Comparison of ENCODE assay signal across 2 cellular contexts in the genomic region with DNA sequence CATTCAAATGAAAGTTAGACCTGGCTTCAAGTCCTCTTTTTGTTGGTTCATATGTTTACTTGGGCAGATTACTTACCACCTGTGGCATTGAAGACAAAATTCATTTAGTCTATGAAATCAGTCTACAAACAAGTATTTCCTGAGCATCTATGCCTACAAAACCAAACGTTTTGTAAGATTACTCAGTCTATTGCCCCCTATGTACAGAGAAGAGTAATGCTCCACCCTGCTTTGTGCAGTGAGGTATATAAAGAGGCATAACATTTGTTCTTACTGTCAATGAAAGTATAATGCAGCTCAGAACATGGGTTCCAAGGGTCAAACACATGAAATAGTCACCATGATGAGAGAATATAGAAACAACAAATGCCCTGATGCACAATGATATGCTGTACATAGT.
TF ChIP-seq lines count a peak whose summit lies in the region.

No MANE protein-coding gene starts in this region.

TF ChIP-seq in GM23338, 12 proteins besides CTCF, POLR2A, EP300 and RAD21:
- TF ChIP-seq STAT1 (IDR thresholded peaks at IDR 0.05; ENCODE audit: unreplicated experiment): no peak
- no peak for TF ChIP-seq JUNB (IDR thresholded peaks at IDR 0.05; ENCODE audit: unreplicated experiment)
- TF ChIP-seq, protein P1, sequence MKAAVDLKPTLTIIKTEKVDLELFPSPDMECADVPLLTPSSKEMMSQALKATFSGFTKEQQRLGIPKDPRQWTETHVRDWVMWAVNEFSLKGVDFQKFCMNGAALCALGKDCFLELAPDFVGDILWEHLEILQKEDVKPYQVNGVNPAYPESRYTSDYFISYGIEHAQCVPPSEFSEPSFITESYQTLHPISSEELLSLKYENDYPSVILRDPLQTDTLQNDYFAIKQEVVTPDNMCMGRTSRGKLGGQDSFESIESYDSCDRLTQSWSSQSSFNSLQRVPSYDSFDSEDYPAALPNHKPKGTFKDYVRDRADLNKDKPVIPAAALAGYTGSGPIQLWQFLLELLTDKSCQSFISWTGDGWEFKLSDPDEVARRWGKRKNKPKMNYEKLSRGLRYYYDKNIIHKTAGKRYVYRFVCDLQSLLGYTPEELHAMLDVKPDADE (IDR thresholded peaks at IDR 0.05): no peak

TF ChIP-seq in H1, 55 proteins besides CTCF, POLR2A, EP300 and RAD21:
- TF ChIP-seq BCL11A (IDR thresholded peaks at IDR 0.05; ENCODE audit: low read depth in 2 of 2, low read length in 2 of 2): no peak
- no peak for TF ChIP-seq MAX (IDR thresholded peaks at IDR 0.05)
- TF ChIP-seq GTF2F1 (IDR thresholded peaks at IDR 0.05; ENCODE audit: borderline replicate concordance, low read depth, low read length): no peak
- TF ChIP-seq TBP (IDR thresholded peaks at IDR 0.05; ENCODE audit: low read depth, low read length): no peak
- TF ChIP-seq SIRT6 (IDR thresholded peaks at IDR 0.05; ENCODE audit: low read length): no peak
- TF ChIP-seq SIN3A (conservative IDR thresholded peaks at IDR 0.05 in 1 of 2, IDR thresholded peaks at IDR 0.05 in 1 of 2; ENCODE audit: low read depth in 1 of 2, low read length in 2 of 2): no peak
- TF ChIP-seq JUN (IDR thresholded peaks at IDR 0.05; ENCODE audit: low read depth, low read length): no peak
- no peak for TF ChIP-seq CHD1 (IDR thresholded peaks at IDR 0.05; ENCODE audit: low read depth, low read length)
- TF ChIP-seq CHD2 (IDR thresholded peaks at IDR 0.05; ENCODE audit: low read length): no peak
